Comparison of ENCODE assay signal across 8 cellular contexts in the genomic region with DNA sequence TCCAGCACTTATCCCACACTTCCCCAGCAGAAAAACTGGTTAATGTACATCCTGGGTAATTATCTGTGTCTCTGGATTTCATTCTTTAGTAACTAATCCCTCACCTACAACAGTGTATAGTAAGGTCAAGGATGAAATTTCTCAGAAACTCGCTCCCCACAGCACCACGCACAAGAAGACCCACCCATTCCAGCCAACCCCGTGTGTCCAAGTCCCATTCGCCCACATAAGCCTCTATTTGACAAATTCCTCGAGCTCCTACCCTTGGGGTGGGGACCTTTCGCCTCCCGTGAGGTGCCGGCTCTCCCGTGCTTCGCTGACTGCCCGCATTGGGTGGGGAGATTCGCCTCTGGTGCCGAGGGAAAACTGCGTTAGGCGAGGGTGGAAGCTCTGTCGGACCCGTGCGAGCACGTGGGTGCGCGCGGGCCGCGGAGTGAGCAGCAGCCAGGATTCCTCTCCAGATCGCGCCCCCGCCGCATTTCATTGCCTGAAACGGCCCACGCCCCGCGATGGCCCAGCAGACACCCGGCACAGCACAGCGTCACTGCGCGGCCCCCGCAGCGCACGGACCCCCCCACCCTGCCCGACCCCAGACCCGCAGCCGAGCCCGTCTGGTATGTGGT. TPM values are rescaled to one million over a fixed set of nuclear protein-coding genes. Genes with fewer than 3 reads are reported as not detected.
DNase-seq lines count a peak whose midpoint lies in the region; ATAC-seq and TF ChIP-seq lines count a peak whose summit lies in the region.

No MANE protein-coding gene starts in this region.

- peaks cover 0 to 15% (median 3%) of the 10 kb centered on the region in 4 donors for H3K4me1 ChIP-seq in liver (ENCODE audit: control insufficient read depth in 4 of 4, insufficient read depth in 4 of 4, low read length in 3 of 4)

- WGBS in liver: 1% methylated on average over 43 of the region's 43 CpGs

- H3K36me3 ChIP-seq in liver (ENCODE audit: control insufficient read depth in 4 of 4, insufficient read depth in 3 of 4, low read depth in 1 of 4, low read length in 3 of 4): no peaks in the 10 kb centered on the region

- ATAC-seq in HG03135 (IDR thresholded peaks at IDR 0.05; ENCODE audit: unreplicated experiment): peak; percentile 37

- H3K27ac ChIP-seq in liver (ENCODE audit: low read depth in 1 of 2, low read length in 2 of 2): peak overlapping the region; percentile 53 to 85

- peak overlapping the region; percentile 75 to 91 for H3K9ac ChIP-seq in liver (ENCODE audit: low read depth in 1 of 2, low read length in 2 of 2)

- no peaks in the 10 kb centered on the region for H3K9me3 ChIP-seq in liver (ENCODE audit: control insufficient read depth in 4 of 4, low read length in 3 of 4)

- no peaks in the 10 kb centered on the region for H3K27me3 ChIP-seq in liver (ENCODE audit: control insufficient read depth in 4 of 4, insufficient read depth in 4 of 4, low read length in 3 of 4)

- peak; percentile 16 for DNase-seq in NCI-H510A treated with DMSO at 0.1 percent for 48 hours (lab: John Stamatoyannopoulos, UW)
- DNase-seq in NCI-H510A (lab: John Stamatoyannopoulos, UW): no peak
- peak; percentile 2 for DNase-seq in T-helper 22 cell (ENCODE audit: low read depth)
- DNase-seq in cardiac fibroblast (ENCODE audit: low read depth in 2 of 2): no peak
- peak; percentile 26 to 35 (median 29) for DNase-seq in stimulated activated CD4-positive, alpha-beta T cell treated with anti-CD3 and anti-CD28 coated beads, TNF-alpha, amount 100 ng/mL, for 4 hours (ENCODE audit: low read depth in 3 of 3)
- no peak for DNase-seq in pons (ENCODE audit: low spot score)

- H3K4me3 ChIP-seq in cardiac fibroblast (replicated peaks in 1 of 2; ENCODE audit: low read depth in 2 of 2, low read length in 2 of 2) (peak overlapping the region; percentile 50 to 59), liver (ENCODE audit: low read depth in 1 of 3, low read length in 3 of 3) (peak overlapping the region; percentile 76 to 95 (median 92))

- TF ChIP-seq CTCF in cardiac fibroblast (IDR thresholded peaks at IDR 0.05; ENCODE audit: low read depth, low read length) (no peak), liver (IDR thresholded peaks at IDR 0.05; ENCODE audit: low read depth, low read length, missing input control) (no peak)

- no peak for TF ChIP-seq RAD21 in liver (IDR thresholded peaks at IDR 0.05)

TF ChIP-seq in liver, 16 proteins besides CTCF, POLR2A, EP300 and RAD21:
- TF ChIP-seq, protein P1, sequence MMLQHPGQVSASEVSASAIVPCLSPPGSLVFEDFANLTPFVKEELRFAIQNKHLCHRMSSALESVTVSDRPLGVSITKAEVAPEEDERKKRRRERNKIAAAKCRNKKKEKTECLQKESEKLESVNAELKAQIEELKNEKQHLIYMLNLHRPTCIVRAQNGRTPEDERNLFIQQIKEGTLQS (IDR thresholded peaks at IDR 0.05): no peak
- no peak for TF ChIP-seq HNF4A (conservative IDR thresholded peaks at IDR 0.05)
- no peak for TF ChIP-seq FOXA2 (IDR thresholded peaks at IDR 0.05)
- no peak for TF ChIP-seq RXRA (IDR thresholded peaks at IDR 0.05)

RNA-seq across cellular contexts. Expression of gene EXPH5, which starts 0.9 kb away (rescaled TPM):
- 1 to 10 TPM in 1 of 2 donors, under 1 TPM in 1; 0.47 to 6.1 TPM for total RNA-seq in liver
- polyA plus RNA-seq in liver: 1 to 10 TPM in 1 of 2 donors, under 1 TPM in 1; 0.65 to 2.3 TPM

Comparison
In these comparisons a context has a peak if more than half of its experiments do, and no peak if none do; other contexts are left out.
1. DNase-seq: peak in NCI-H510A treated with DMSO at 0.1 percent for 48 hours (single experiment), T-helper 22 cell (single experiment) and stimulated activated CD4-positive, alpha-beta T cell treated with anti-CD3 and anti-CD28 coated beads, TNF-alpha, amount 100 ng/mL, for 4 hours (3 of 3); none in NCI-H510A (single experiment), cardiac fibroblast (0 of 2) and pons (single experiment).